11 cellular contexts compared by ENCODE assay signal in genomic region chr2:237677951-237678481, GRCh38. TPM values are rescaled to one million over a fixed set of nuclear protein-coding genes. Genes with fewer than 3 reads are reported as not detected.
DNase-seq lines count a peak whose midpoint lies in the region; ATAC-seq and TF ChIP-seq lines count a peak whose summit lies in the region.
"Had no signal": no experiment of that assay in that cellular context is flagged by ENCODE, and none has a peak within 500 bp of the region (broad histone marks: within the 10 kb centered on the region; RNA-seq: fewer than 3 reads in every experiment).

No MANE protein-coding gene starts in this region.

- H3K4me3 Mint-ChIP-seq in activated CD8-positive, alpha-beta T cell treated with anti-CD3 and anti-CD28 coated beads, Interleukin-2, amount 10 ng/mL, durations not matched to agents 7 days and 5 days: no peak overlapping the region

- DNase-seq in LHCN-M2 (ENCODE audit: low read depth) (peak; percentile 60), brain microvascular endothelial cell (peak; percentile 90), right lobe of liver (no peak), suprapubic skin (ENCODE audit: low spot score in 2 of 2) (peak in 1 of 2 donors; percentile 83), DMS53 treated with DMSO at 0.1 percent for 48 hours (lab: John Stamatoyannopoulos, UW; ENCODE audit: unreplicated experiment) (no peak), NCI-H345 treated with DMSO at 0.1 percent for 48 hours (lab: John Stamatoyannopoulos, UW; ENCODE audit: unreplicated experiment) (no peak), GM13976 (ENCODE audit: low spot score) (no peak)
- no peak for DNase-seq in activated CD8-positive, alpha-beta T cell treated with anti-CD3 and anti-CD28 coated beads, Interleukin-2, amount 10 ng/mL, durations not matched to agents 7 days and 5 days
- DNase-seq: dermis blood vessel endothelial cell, NCI-H1436 treated with DMSO at 0.1 percent for 48 hours, occipital lobe had no signal

- ATAC-seq in right lobe of liver: peak in 3 of 4 donors; percentile 4 to 19 (median 15)
- ATAC-seq in activated CD8-positive, alpha-beta T cell treated with anti-CD3 and anti-CD28 coated beads, Interleukin-2, amount 10 ng/mL, durations not matched to agents 7 days and 5 days: no peak

- H3K4me3 ChIP-seq in brain microvascular endothelial cell (ENCODE audit: low read depth, low read length) (no peak overlapping the region), right lobe of liver (no peak overlapping the region), suprapubic skin (no peak overlapping the region)

- POLR2A ChIA-PET in activated CD8-positive, alpha-beta T cell treated with anti-CD3 and anti-CD28 coated beads, Interleukin-2, amount 10 ng/mL, durations not matched to agents 7 days and 5 days (lab: Charles Lee): interaction anchor here (9.6 kb wide), 1 partner anchor 13 kb away, joined by 199 read pairs; no protein-coding TSS in a partner anchor

- H3K9me3 ChIP-seq in right lobe of liver (no peaks in the 10 kb centered on the region), suprapubic skin (no peaks in the 10 kb centered on the region)

- TF ChIP-seq POLR2A in right lobe of liver (IDR thresholded peaks at IDR 0.05) (no peak), suprapubic skin (IDR thresholded peaks at IDR 0.05) (no peak)

- H3K9me3 Mint-ChIP-seq in activated CD8-positive, alpha-beta T cell treated with anti-CD3 and anti-CD28 coated beads, Interleukin-2, amount 10 ng/mL, durations not matched to agents 7 days and 5 days (ENCODE audit: insufficient read depth): no peaks in the 10 kb centered on the region

- TF ChIP-seq CTCF in brain microvascular endothelial cell (IDR thresholded peaks at IDR 0.05; ENCODE audit: low read depth, low read length, missing control alignments) (no peak), right lobe of liver (IDR thresholded peaks at IDR 0.05) (no peak), suprapubic skin (IDR thresholded peaks at IDR 0.05) (no peak), GM13976 (IDR thresholded peaks at IDR 0.05; ENCODE audit: borderline replicate concordance, control extremely low read depth, extremely low read depth, insufficient read depth, missing control alignments) (no peak)

- peaks cover 40% of the 10 kb centered on the region for H3K4me1 Mint-ChIP-seq in activated CD8-positive, alpha-beta T cell treated with anti-CD3 and anti-CD28 coated beads, Interleukin-2, amount 10 ng/mL, durations not matched to agents 7 days and 5 days (ENCODE audit: low read depth)

- intact Hi-C loops in right lobe of liver (cut with DNase I): no loop called here

- peak overlapping the region; percentile 92 for H3K27ac ChIP-seq in brain microvascular endothelial cell
- peak overlapping the region in 2 of 3 donors; percentile 56 to 82 for H3K27ac ChIP-seq in right lobe of liver
- peak overlapping the region; percentile 74 for H3K27ac ChIP-seq in suprapubic skin

- no peak for TF ChIP-seq EP300 in suprapubic skin (IDR thresholded peaks at IDR 0.05)

- no peaks in the 10 kb centered on the region for H3K36me3 ChIP-seq in brain microvascular endothelial cell (replicated peaks)
- H3K36me3 ChIP-seq in right lobe of liver: no peaks in the 10 kb centered on the region
- H3K36me3 ChIP-seq in suprapubic skin: no peaks in the 10 kb centered on the region

- H3K4me1 ChIP-seq in right lobe of liver: peaks cover 0 to 31% (median 13%) of the 10 kb centered on the region in 4 donors
- H3K4me1 ChIP-seq in suprapubic skin: peaks cover 51% of the 10 kb centered on the region

- CTCF ChIA-PET in activated CD8-positive, alpha-beta T cell treated with anti-CD3 and anti-CD28 coated beads, Interleukin-2, amount 10 ng/mL, durations not matched to agents 7 days and 5 days (lab: Charles Lee): interaction anchor here (2.1 to 9.1 kb wide), 2 partner anchors 13 to 67 kb away, joined by 10 to 202 read pairs; no protein-coding TSS in a partner anchor

- no peaks in the 10 kb centered on the region for H3K27me3 Mint-ChIP-seq in activated CD8-positive, alpha-beta T cell treated with anti-CD3 and anti-CD28 coated beads, Interleukin-2, amount 10 ng/mL, durations not matched to agents 7 days and 5 days (ENCODE audit: low read depth)

- no peak overlapping the region for H3K27ac Mint-ChIP-seq in activated CD8-positive, alpha-beta T cell treated with anti-CD3 and anti-CD28 coated beads, Interleukin-2, amount 10 ng/mL, durations not matched to agents 7 days and 5 days

- in situ Hi-C loops in brain microvascular endothelial cell (cut with HindIII; ENCODE audit: low pct_ligation_motif_present, low sequenced_read_pairs) (no loop called here), GM13976 (cut with MboI; ENCODE audit: low sequenced_read_pairs, unreplicated experiment) (no loop called here)

- H3K27me3 ChIP-seq in brain microvascular endothelial cell (replicated peaks) (no peaks in the 10 kb centered on the region), right lobe of liver (no peaks in the 10 kb centered on the region), suprapubic skin (no peaks in the 10 kb centered on the region)

- H3K36me3 Mint-ChIP-seq in activated CD8-positive, alpha-beta T cell treated with anti-CD3 and anti-CD28 coated beads, Interleukin-2, amount 10 ng/mL, durations not matched to agents 7 days and 5 days (ENCODE audit: low read depth): no peaks in the 10 kb centered on the region

- 34% methylated on average over 6 of the region's 7 CpGs for WGBS in right lobe of liver (ENCODE audit: insufficient coverage, low coverage, low lambda C conversion rate, missing lambda C conversion rate)
- WGBS in suprapubic skin: 54% methylated on average over 7 of the region's 7 CpGs

RNA-seq across cellular contexts. Expression of gene LRRFIP1, which starts 50.6 kb away (rescaled TPM):
- total RNA-seq in LHCN-M2 (2014; rRNA removed): 42.1 and 60.7 TPM in 2 replicates
- 52.9 TPM for polyA plus RNA-seq in LHCN-M2 (2012)
- total RNA-seq in right lobe of liver: 10 to 100 TPM; 29.4 to 56.3 (median 49.7) TPM
- 100 to 1,000 TPM; 100 to 150 (median 109) TPM for total RNA-seq in suprapubic skin
- total RNA-seq in activated CD8-positive, alpha-beta T cell treated with anti-CD3 and anti-CD28 coated beads, Interleukin-2, amount 10 ng/mL, durations not matched to agents 7 days and 5 days: 100 to 1,000 TPM; 189 to 207 TPM

Comparison
In these comparisons a context has a peak if more than half of its experiments do, and no peak if none do; other contexts are left out.
1. DNase-seq: peak in LHCN-M2 (single experiment) and brain microvascular endothelial cell (single experiment); none in right lobe of liver (0 of 3), DMS53 treated with DMSO at 0.1 percent for 48 hours (single experiment), activated CD8-positive, alpha-beta T cell treated with anti-CD3 and anti-CD28 coated beads, Interleukin-2, amount 10 ng/mL, durations not matched to agents 7 days and 5 days (single experiment), NCI-H345 treated with DMSO at 0.1 percent for 48 hours (single experiment) and GM13976 (single experiment).
2. Peak in every context shown above with its lines, with median percentiles within 50 percentile points of each other: H3K27ac ChIP-seq.